In the genomic region with DNA sequence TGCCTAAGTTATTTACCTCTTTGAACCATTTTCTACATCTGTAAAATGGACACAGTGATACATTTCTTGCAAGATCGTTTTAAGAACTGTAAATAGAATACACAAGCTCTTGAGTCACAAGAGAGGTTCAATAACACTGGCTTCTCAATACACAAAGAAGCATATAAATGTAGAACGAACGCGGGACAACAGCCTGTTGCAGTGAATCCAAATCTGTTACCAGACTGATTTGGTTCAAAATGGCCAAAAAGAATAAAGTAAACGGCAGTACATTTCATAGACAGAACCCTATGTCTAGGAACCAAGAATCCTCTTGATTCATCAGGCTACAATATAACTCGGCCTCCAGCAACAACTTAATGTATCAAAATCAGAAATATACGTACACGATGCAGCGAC, we compare ENCODE assay signal across 8 cellular contexts. TPM values are rescaled to one million over a fixed set of nuclear protein-coding genes. Genes with fewer than 3 reads are reported as not detected.
DNase-seq lines count a peak whose midpoint lies in the region; ATAC-seq and TF ChIP-seq lines count a peak whose summit lies in the region.

No MANE protein-coding gene starts in this region.

- TF ChIP-seq CTCF in breast epithelium (IDR thresholded peaks at IDR 0.05), result no peak

- ATAC-seq in GM19023 (IDR thresholded peaks at IDR 0.05; ENCODE audit: unreplicated experiment) (peak; percentile 18), HG03342 (IDR thresholded peaks at IDR 0.05; ENCODE audit: unreplicated experiment) (peak; percentile 21), HG03469 (IDR thresholded peaks at IDR 0.05; ENCODE audit: unreplicated experiment) (no peak)

- peak overlapping the region; percentile 78 to 90 (median 87) for H3K4me3 ChIP-seq in breast epithelium
- H3K4me3 ChIP-seq in muscle layer of duodenum (ENCODE audit: low read depth in 1 of 2, low read length in 2 of 2), result peak overlapping the region; percentile 71 to 94

- H3K27ac ChIP-seq in breast epithelium (peak overlapping the region; percentile 85 to 91), muscle layer of duodenum (ENCODE audit: low read length) (peak overlapping the region; percentile 80)

- H3K9me3 ChIP-seq in breast epithelium, result no peaks in the 10 kb centered on the region
- no peaks in the 10 kb centered on the region for H3K9me3 ChIP-seq in muscle layer of duodenum (ENCODE audit: control insufficient read depth in 1 of 2, low read length in 2 of 2)

- intact Hi-C loops in breast epithelium (cut with DNase I; ENCODE audit: low total_unique reads), result no loop called here

- peaks cover 0 to 12% of the 10 kb centered on the region in 2 donors for H3K4me1 ChIP-seq in breast epithelium
- peaks cover 5 to 17% of the 10 kb centered on the region in 2 donors for H3K4me1 ChIP-seq in muscle layer of duodenum (ENCODE audit: control insufficient read depth in 1 of 2, insufficient read depth in 2 of 2, low read length in 2 of 2)

- no peak for TF ChIP-seq POLR2A in breast epithelium (IDR thresholded peaks at IDR 0.05)

- DNase-seq in breast epithelium (ENCODE audit: low spot score in 2 of 2) (no peak), NCI-H1694 treated with DMSO at 0.1 percent for 48 hours (lab: John Stamatoyannopoulos, UW) (no peak), NCI-H1436 treated with DMSO at 0.1 percent for 48 hours (lab: John Stamatoyannopoulos, UW) (no peak), EL (no peak)

- peaks cover 3% of the 10 kb centered on the region for H3K36me3 ChIP-seq in breast epithelium
- H3K36me3 ChIP-seq in muscle layer of duodenum (ENCODE audit: control insufficient read depth in 1 of 2, insufficient read depth in 2 of 2, low read length in 2 of 2), result peaks cover 0 to 3% of the 10 kb centered on the region in 2 donors

- no peaks in the 10 kb centered on the region for H3K27me3 ChIP-seq in breast epithelium
- H3K27me3 ChIP-seq in muscle layer of duodenum (ENCODE audit: low read depth, low read length), result no peaks in the 10 kb centered on the region

RNA-seq across cellular contexts. Expression of gene MTPAP, which starts 0.7 kb away (rescaled TPM):
- 10 to 100 TPM; 13.1 to 15.4 (median 14.3) TPM for total RNA-seq in breast epithelium
